ENCODE assay signal across 9 cellular contexts in the genomic region with DNA sequence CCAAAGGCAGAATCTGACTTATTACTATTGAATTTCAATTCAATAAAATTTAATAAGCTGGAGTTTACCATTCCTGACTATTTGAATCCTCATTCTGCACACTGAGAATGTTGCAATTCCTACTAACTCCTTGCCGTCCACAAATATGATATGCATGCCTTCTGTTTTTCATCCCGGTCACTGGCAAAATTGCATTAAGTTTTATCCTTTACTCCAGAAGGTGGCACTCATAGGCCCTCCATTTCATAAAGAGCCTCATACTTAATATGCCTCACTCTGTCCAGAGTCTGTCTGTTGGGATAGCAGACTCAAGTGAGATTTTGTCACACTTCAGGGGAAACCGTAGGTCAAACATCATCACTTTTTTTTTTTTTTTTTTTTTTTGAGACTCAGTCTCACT. TPM values are rescaled to one million over a fixed set of nuclear protein-coding genes. Genes with fewer than 3 reads are reported as not detected.
A peak's percentile ranks its signal among the peaks of the same experiment; 100 is the strongest.
DNase-seq lines count a peak whose midpoint lies in the region; ATAC-seq, FAIRE-seq and TF ChIP-seq lines count a peak whose summit lies in the region.
"Had no signal": no experiment of that assay in that cellular context is flagged by ENCODE, and none has a peak within 500 bp of the region (broad histone marks: within the 10 kb centered on the region; RNA-seq: fewer than 3 reads in every experiment).

No MANE protein-coding gene starts in this region.

- no peak overlapping the region for H3K9ac ChIP-seq in OCI-LY1 (ENCODE audit: low read length)

- FAIRE-seq in GM12891 (lab: Jason Lieb, UNC), result no peak
- no peak for FAIRE-seq in frontal cortex (lab: Jason Lieb, UNC)

- no peak overlapping the region for H3K4me2 ChIP-seq in OCI-LY1 (ENCODE audit: low read length)

- H2AFZ ChIP-seq in OCI-LY1 (ENCODE audit: low read length), result no peak overlapping the region

- peak; percentile 18 for ATAC-seq in activated CD4-positive, alpha-beta T cell treated with anti-CD3 and anti-CD28 coated beads for 36 hours
- ATAC-seq in activated CD4-positive, CD25-positive, alpha-beta regulatory T cell treated with anti-CD3 and anti-CD28 coated beads, Interleukin-2, amount 50 U/mL, for 24 hours, result no peak

- peaks cover 21% of the 10 kb centered on the region for H3K4me1 Mint-ChIP-seq in activated CD4-positive, alpha-beta T cell treated with anti-CD3 and anti-CD28 coated beads for 36 hours

- WGBS in thyroid gland, 2 donors, result 29% methylated on average over 3 of the region's 3 CpGs

- peaks cover 2% of the 10 kb centered on the region for H3K36me3 Mint-ChIP-seq in activated CD4-positive, alpha-beta T cell treated with anti-CD3 and anti-CD28 coated beads for 36 hours (ENCODE audit: low read depth)

- no peaks in the 10 kb centered on the region for H3K79me2 ChIP-seq in OCI-LY1 (ENCODE audit: insufficient read depth, low read length)

- H3K4me3 ChIP-seq in OCI-LY1 (ENCODE audit: low read depth, low read length, poor library complexity, severe bottlenecking), result no peak overlapping the region
- H3K4me3 ChIP-seq in thyroid gland (replicated peaks in 1 of 3), result no peak overlapping the region

- 0 out of 2 replicates have a peak, but pooled peaks cover 2% of the 10 kb centered on the region for H3F3A ChIP-seq in OCI-LY1 (ENCODE audit: insufficient read depth, low read length)

- H3K27me3 ChIP-seq in OCI-LY1 (ENCODE audit: insufficient read depth, low read length) (no peaks in the 10 kb centered on the region), thyroid gland (no peaks in the 10 kb centered on the region)

- H3K27me3 Mint-ChIP-seq in activated CD4-positive, alpha-beta T cell treated with anti-CD3 and anti-CD28 coated beads for 36 hours, result no peaks in the 10 kb centered on the region

- H3K27ac ChIP-seq in OCI-LY1 (ENCODE audit: low read depth, low read length, poor library complexity, severe bottlenecking), result no peak overlapping the region
- no peak overlapping the region for H3K27ac ChIP-seq in thyroid gland

- POLR2A ChIA-PET in activated CD4-positive, alpha-beta T cell treated with anti-CD3 and anti-CD28 coated beads for 36 hours (lab: Charles Lee), result no interaction called here

- no peaks in the 10 kb centered on the region for H3K9me3 ChIP-seq in OCI-LY1 (ENCODE audit: low read length)
- H3K9me3 ChIP-seq in thyroid gland, result no peaks in the 10 kb centered on the region

- no peak for DNase-seq in activated CD4-positive, alpha-beta T cell treated with anti-CD3 and anti-CD28 coated beads for 36 hours
- DNase-seq in activated CD4-positive, alpha-beta T cell treated with anti-CD3 and anti-CD28 coated beads for 1 hour, result no peak
- DNase-seq in fibroblast of gingiva (ENCODE audit: low read depth) (peak; percentile 78), thyroid gland (no peak), GM12891 (ENCODE audit: insufficient read length, low spot score) (no peak), frontal cortex (ENCODE audit: low spot score in 2 of 2) (no peak)

- peaks cover 3% of the 10 kb centered on the region for H3K4me1 ChIP-seq in OCI-LY1 (ENCODE audit: insufficient read depth, low read length, severe bottlenecking)
- peaks cover 0 to 9% of the 10 kb centered on the region in 2 donors for H3K4me1 ChIP-seq in thyroid gland

- intact Hi-C loops in activated CD4-positive, alpha-beta T cell treated with anti-CD3 and anti-CD28 coated beads for 36 hours (cut with DNase I, micrococcal nuclease), result loop anchor here (5.0 kb wide), 4 partner anchors 226 to 389 kb away; no protein-coding TSS in a partner anchor
- intact Hi-C loops in thyroid gland (cut with DNase I), result no loop called here

- TF ChIP-seq CTCF in OCI-LY1 (IDR thresholded peaks at IDR 0.05; ENCODE audit: low read length), result peak; percentile 47; the same call in 1 of the 2 replicates
- peak in 4 of 6 experiments; percentile 32 to 67 (median 48) for TF ChIP-seq CTCF in thyroid gland (IDR thresholded peaks at IDR 0.05)

- CTCF ChIA-PET in activated CD4-positive, alpha-beta T cell treated with anti-CD3 and anti-CD28 coated beads for 36 hours (lab: Charles Lee), result interaction anchor here (0.6 to 1.5 kb wide), 4 partner anchors 51 to 239 kb away, joined by 3 to 4 read pairs (median 4); no protein-coding TSS in a partner anchor

- H4K20me1 ChIP-seq in OCI-LY1 (ENCODE audit: insufficient read depth, low read length), result no peaks in the 10 kb centered on the region

- TF ChIP-seq POLR2A in thyroid gland (IDR thresholded peaks at IDR 0.05) (no peak), GM12891 (IDR thresholded peaks at IDR 0.05; ENCODE audit: low read depth, low read length) (no peak)

- H3K9me3 Mint-ChIP-seq in activated CD4-positive, alpha-beta T cell treated with anti-CD3 and anti-CD28 coated beads for 36 hours (ENCODE audit: low read depth), result no peaks in the 10 kb centered on the region

- peaks cover 20% of the 10 kb centered on the region; the same call in 1 of the 2 replicates for H3K36me3 ChIP-seq in OCI-LY1 (ENCODE audit: insufficient read depth, low read length)
- peaks cover 0 to 4% of the 10 kb centered on the region in 2 donors for H3K36me3 ChIP-seq in thyroid gland

- H3K27ac Mint-ChIP-seq in activated CD4-positive, alpha-beta T cell treated with anti-CD3 and anti-CD28 coated beads for 36 hours, result no peak overlapping the region

- no peaks in the 10 kb centered on the region for H3K9me2 ChIP-seq in OCI-LY1 (ENCODE audit: low read depth, low read length)

- no peak overlapping the region for H3K4me3 Mint-ChIP-seq in activated CD4-positive, alpha-beta T cell treated with anti-CD3 and anti-CD28 coated beads for 36 hours

TF ChIP-seq in GM12891, 5 proteins besides CTCF, POLR2A, EP300 and RAD21:
- TF ChIP-seq SPI1 (IDR thresholded peaks at IDR 0.05; ENCODE audit: low read depth, low read length) (no peak), PAX5 (IDR thresholded peaks at IDR 0.05; ENCODE audit: insufficient read depth, low read length, severe bottlenecking) (no peak), TAF1 (IDR thresholded peaks at IDR 0.05; ENCODE audit: low read depth, low read length) (no peak), POLR2AphosphoS5 (IDR thresholded peaks at IDR 0.05; ENCODE audit: low read depth, low read length) (no peak)

RNA-seq across cellular contexts. Expression of a gene that starts 27.4 kb away (rescaled TPM):
- 10 to 100 TPM; 16.9 to 25.2 TPM for total RNA-seq in activated CD4-positive, alpha-beta T cell treated with anti-CD3 and anti-CD28 coated beads for 36 hours
- 100 to 1,000 TPM in 2 of 4 donors, 10 to 100 TPM in 2; 80.8 to 122 (median 98.3) TPM for total RNA-seq in thyroid gland
- polyA plus RNA-seq in GM12891 (2012; ENCODE audit: low read depth, missing spikeins), result 27.8 TPM
- 9.4 TPM for total RNA-seq in frontal cortex

RNA-seq across cellular contexts. Expression of a gene that starts 38.9 kb away (rescaled TPM):
- total RNA-seq in activated CD4-positive, alpha-beta T cell treated with anti-CD3 and anti-CD28 coated beads for 36 hours, result not detected
- not detected for total RNA-seq in thyroid gland
- not detected for polyA plus RNA-seq in GM12891 (2012; ENCODE audit: low read depth, missing spikeins)
- total RNA-seq in frontal cortex, result not detected
- total RNA-seq: activated CD8-positive, alpha-beta memory T cell treated with anti-CD3 and anti-CD28 coated beads for 36 hours had no signal

RNA-seq across cellular contexts. Expression of a gene that starts 45.2 kb away (rescaled TPM):
- total RNA-seq in activated CD4-positive, alpha-beta T cell treated with anti-CD3 and anti-CD28 coated beads for 36 hours, result 10 to 100 TPM; 26.0 to 42.8 TPM
- total RNA-seq in thyroid gland (100 to 1,000 TPM; 256 to 466 (median 320) TPM), frontal cortex (32.6 TPM)
- 157 TPM for polyA plus RNA-seq in GM12891 (2012; ENCODE audit: low read depth, missing spikeins)

RNA-seq across cellular contexts. Expression of a gene that starts 52.2 kb away (rescaled TPM):
- total RNA-seq in activated CD4-positive, alpha-beta T cell treated with anti-CD3 and anti-CD28 coated beads for 36 hours, result 10 to 100 TPM; 34.5 to 42.8 TPM
- total RNA-seq in thyroid gland (10 to 100 TPM; 56.0 to 71.0 (median 70.3) TPM), frontal cortex (186 TPM)
- 47.6 TPM for polyA plus RNA-seq in GM12891 (2012; ENCODE audit: low read depth, missing spikeins)
